Comparison of ENCODE assay signal across 19 cellular contexts in genomic region chr6:12353731-12354130, GRCh38.
DNase-seq lines count a peak whose midpoint lies in the region; ATAC-seq, FAIRE-seq and TF ChIP-seq lines count a peak whose summit lies in the region.
"Had no signal": no experiment of that assay in that cellular context is flagged by ENCODE, and none has a peak within 500 bp of the region (broad histone marks: within the 10 kb centered on the region; RNA-seq: fewer than 3 reads in every experiment).

No MANE protein-coding gene starts in this region.

- H3K9me2 ChIP-seq in hepatocyte (replicated peaks; ENCODE audit: insufficient read depth), result no peaks in the 10 kb centered on the region

- peak; percentile 62 for FAIRE-seq in GM12892 (lab: Jason Lieb, UNC)
- FAIRE-seq: D721Med had no signal

- in situ Hi-C loops in mammary epithelial cell (cut with MboI; ENCODE audit: low sequenced_read_pairs in 2 of 2), result no loop called here

- peak overlapping the region; percentile 93 for H3K27ac ChIP-seq in mammary epithelial cell (ENCODE audit: insufficient read depth, low read depth, low read length)
- peak overlapping the region; percentile 30 for H3K27ac ChIP-seq in hepatocyte
- H3K27ac ChIP-seq: cardiac muscle cell, right atrium auricular region, SK-N-MC had no signal

- H3K36me3 Mint-ChIP-seq in activated T-helper 17 cell treated with anti-CD3 and anti-CD28 coated beads, Interleukin-2, amount 50 U/mL, for 72 hours (ENCODE audit: low read depth), result no peaks in the 10 kb centered on the region
- H3K36me3 Mint-ChIP-seq in activated CD8-positive, alpha-beta T cell treated with anti-CD3 and anti-CD28 coated beads, Interleukin-2, amount 10 ng/mL, durations not matched to agents 7 days and 5 days (ENCODE audit: low read depth), result no peaks in the 10 kb centered on the region
- H3K36me3 Mint-ChIP-seq in activated CD4-positive, alpha-beta T cell treated with anti-CD3 and anti-CD28 coated beads, Interleukin-2, amount 10 ng/mL, durations not matched to agents 7 days and 5 days (ENCODE audit: low read depth), result no peaks in the 10 kb centered on the region

- no peak for DNase-seq in GM12892 (ENCODE audit: insufficient read length)
- DNase-seq in mammary epithelial cell, result no peak
- no peak for DNase-seq in hepatocyte (ENCODE audit: low spot score)
- DNase-seq in renal cortical epithelial cell (ENCODE audit: low read depth), result peak; percentile 72
- no peak for DNase-seq in NCI-H1417 treated with DMSO at 0.1 percent for 48 hours (lab: John Stamatoyannopoulos, UW)
- DNase-seq in activated CD8-positive, alpha-beta T cell treated with anti-CD3 and anti-CD28 coated beads, Interleukin-2, amount 10 ng/mL, durations not matched to agents 7 days and 5 days, result no peak
- DNase-seq in activated CD4-positive, alpha-beta T cell treated with anti-CD3 and anti-CD28 coated beads, Interleukin-2, amount 10 ng/mL, durations not matched to agents 7 days and 5 days, result no peak
- DNase-seq: activated naive CD4-positive, alpha-beta T cell treated with anti-CD3 and anti-CD28 coated beads for 36 hours; NCI-H2029 treated with DMSO at 0.1 percent for 48 hours; NCI-H524 treated with DMSO at 0.1 percent for 48 hours; OCI-M1; stimulated activated CD4-positive, alpha-beta T cell treated with anti-CD3 and anti-CD28 coated beads, Interleukin-2, amount 100 ng/mL, for 24 hours had no signal

- intact Hi-C loops in mammary epithelial cell (cut with micrococcal nuclease), result no loop called here

- no peak for TF ChIP-seq POLR2A in GM12892 (IDR thresholded peaks at IDR 0.05; ENCODE audit: low read depth, low read length)

- H3K9me3 ChIP-seq in mammary epithelial cell (replicated peaks; ENCODE audit: insufficient read depth, low read length) (no peaks in the 10 kb centered on the region), hepatocyte (ENCODE audit: low read depth) (no peaks in the 10 kb centered on the region)

- dilution Hi-C loops in mammary epithelial cell (cut with HindIII; ENCODE audit: low sequenced_read_pairs), result no loop called here

- H3K27me3 ChIP-seq in mammary epithelial cell (ENCODE audit: insufficient read depth, low read length) (no peaks in the 10 kb centered on the region), hepatocyte (no peaks in the 10 kb centered on the region)
- H3K27me3 ChIP-seq: cardiac muscle cell, gastroesophageal sphincter, right atrium auricular region had no signal

- H2AFZ ChIP-seq in mammary epithelial cell (ENCODE audit: low read depth, low read length) (peak overlapping the region; percentile 3), hepatocyte (no peak overlapping the region)

- H3K4me3 ChIP-seq in mammary epithelial cell (replicated peaks in 1 of 3; ENCODE audit: insufficient read depth in 1 of 3, low read depth in 2 of 3, low read length in 3 of 3), result no peak overlapping the region
- H3K4me3 ChIP-seq in hepatocyte, result no peak overlapping the region
- H3K4me3 ChIP-seq: cardiac muscle cell, gastroesophageal sphincter, right atrium auricular region, SK-N-MC had no signal

- BruUV-seq in mammary epithelial cell (replicated peaks; lab: Mats Ljungman, UMichigan), result no TSS peak

- POLR2A ChIA-PET in activated CD8-positive, alpha-beta T cell treated with anti-CD3 and anti-CD28 coated beads, Interleukin-2, amount 10 ng/mL, durations not matched to agents 7 days and 5 days (lab: Charles Lee), result no interaction called here
- POLR2A ChIA-PET in activated CD4-positive, alpha-beta T cell treated with anti-CD3 and anti-CD28 coated beads, Interleukin-2, amount 10 ng/mL, durations not matched to agents 7 days and 5 days (lab: Charles Lee), result no interaction called here

- H3K27ac Mint-ChIP-seq in activated T-helper 17 cell treated with anti-CD3 and anti-CD28 coated beads, Interleukin-2, amount 50 U/mL, for 72 hours, result no peak overlapping the region
- H3K27ac Mint-ChIP-seq in activated CD8-positive, alpha-beta T cell treated with anti-CD3 and anti-CD28 coated beads, Interleukin-2, amount 10 ng/mL, durations not matched to agents 7 days and 5 days, result no peak overlapping the region
- H3K27ac Mint-ChIP-seq in activated CD4-positive, alpha-beta T cell treated with anti-CD3 and anti-CD28 coated beads, Interleukin-2, amount 10 ng/mL, durations not matched to agents 7 days and 5 days, result no peak overlapping the region
- H3K27ac Mint-ChIP-seq: activated naive CD4-positive, alpha-beta T cell treated with anti-CD3 and anti-CD28 coated beads for 36 hours had no signal

- CTCF ChIA-PET in mammary epithelial cell (lab: Charles Lee; ENCODE audit: low non-redundant PET), result no interaction called here
- CTCF ChIA-PET in activated CD8-positive, alpha-beta T cell treated with anti-CD3 and anti-CD28 coated beads, Interleukin-2, amount 10 ng/mL, durations not matched to agents 7 days and 5 days (lab: Charles Lee), result no interaction called here
- CTCF ChIA-PET in activated CD4-positive, alpha-beta T cell treated with anti-CD3 and anti-CD28 coated beads, Interleukin-2, amount 10 ng/mL, durations not matched to agents 7 days and 5 days (lab: Charles Lee), result no interaction called here

- no peaks in the 10 kb centered on the region for H3K36me3 ChIP-seq in mammary epithelial cell (ENCODE audit: insufficient read depth, low read length)
- no peaks in the 10 kb centered on the region for H3K36me3 ChIP-seq in hepatocyte (replicated peaks; ENCODE audit: insufficient read depth, low read depth)
- H3K36me3 ChIP-seq: cardiac muscle cell, gastroesophageal sphincter, right atrium auricular region had no signal

- WGBS in mammary epithelial cell (ENCODE audit: low coverage, missing lambda C conversion rate), result 58% methylated on average over 1 of the region's 3 CpGs
- WGBS in hepatocyte (ENCODE audit: low lambda C conversion rate, missing lambda C conversion rate), result 84% methylated on average over 3 of the region's 3 CpGs

- H3K4me1 Mint-ChIP-seq in activated T-helper 17 cell treated with anti-CD3 and anti-CD28 coated beads, Interleukin-2, amount 50 U/mL, for 72 hours, result no peaks in the 10 kb centered on the region
- no peaks in the 10 kb centered on the region for H3K4me1 Mint-ChIP-seq in activated CD8-positive, alpha-beta T cell treated with anti-CD3 and anti-CD28 coated beads, Interleukin-2, amount 10 ng/mL, durations not matched to agents 7 days and 5 days (ENCODE audit: low read depth)
- no peaks in the 10 kb centered on the region for H3K4me1 Mint-ChIP-seq in activated CD4-positive, alpha-beta T cell treated with anti-CD3 and anti-CD28 coated beads, Interleukin-2, amount 10 ng/mL, durations not matched to agents 7 days and 5 days

- no peak for ATAC-seq in activated T-helper 17 cell treated with anti-CD3 and anti-CD28 coated beads, Interleukin-2, amount 50 U/mL, for 72 hours (replicated peaks)
- ATAC-seq in activated CD8-positive, alpha-beta T cell treated with anti-CD3 and anti-CD28 coated beads, Interleukin-2, amount 10 ng/mL, durations not matched to agents 7 days and 5 days, result no peak

- H3K4me2 ChIP-seq in mammary epithelial cell (ENCODE audit: insufficient read depth, low read depth, low read length) (peak overlapping the region; percentile 1), hepatocyte (no peak overlapping the region)

- H3K27me3 Mint-ChIP-seq in activated T-helper 17 cell treated with anti-CD3 and anti-CD28 coated beads, Interleukin-2, amount 50 U/mL, for 72 hours, result peaks cover 15% of the 10 kb centered on the region
- no peaks in the 10 kb centered on the region for H3K27me3 Mint-ChIP-seq in activated CD8-positive, alpha-beta T cell treated with anti-CD3 and anti-CD28 coated beads, Interleukin-2, amount 10 ng/mL, durations not matched to agents 7 days and 5 days (ENCODE audit: low read depth)
- H3K27me3 Mint-ChIP-seq in activated CD4-positive, alpha-beta T cell treated with anti-CD3 and anti-CD28 coated beads, Interleukin-2, amount 10 ng/mL, durations not matched to agents 7 days and 5 days, result peaks cover 5% of the 10 kb centered on the region

- H3K9ac ChIP-seq in mammary epithelial cell (ENCODE audit: insufficient read depth, low read length), result no peak overlapping the region

- H3K79me2 ChIP-seq in mammary epithelial cell (ENCODE audit: insufficient read depth, low read length) (no peaks in the 10 kb centered on the region), hepatocyte (no peaks in the 10 kb centered on the region)

- no peak overlapping the region for H3K4me3 Mint-ChIP-seq in activated T-helper 17 cell treated with anti-CD3 and anti-CD28 coated beads, Interleukin-2, amount 50 U/mL, for 72 hours
- H3K4me3 Mint-ChIP-seq in activated CD8-positive, alpha-beta T cell treated with anti-CD3 and anti-CD28 coated beads, Interleukin-2, amount 10 ng/mL, durations not matched to agents 7 days and 5 days, result no peak overlapping the region
- no peak overlapping the region for H3K4me3 Mint-ChIP-seq in activated CD4-positive, alpha-beta T cell treated with anti-CD3 and anti-CD28 coated beads, Interleukin-2, amount 10 ng/mL, durations not matched to agents 7 days and 5 days
- H3K4me3 Mint-ChIP-seq: activated naive CD4-positive, alpha-beta T cell treated with anti-CD3 and anti-CD28 coated beads for 36 hours; neural crest cell had no signal

- H4K20me1 ChIP-seq in mammary epithelial cell (ENCODE audit: insufficient read depth, low read length), result no peaks in the 10 kb centered on the region
- H4K20me1 ChIP-seq in hepatocyte (ENCODE audit: insufficient read depth, poor library complexity, severe bottlenecking), result no peaks in the 10 kb centered on the region

- peaks cover 18% of the 10 kb centered on the region for H3K9me3 Mint-ChIP-seq in activated T-helper 17 cell treated with anti-CD3 and anti-CD28 coated beads, Interleukin-2, amount 50 U/mL, for 72 hours
- H3K9me3 Mint-ChIP-seq in activated CD8-positive, alpha-beta T cell treated with anti-CD3 and anti-CD28 coated beads, Interleukin-2, amount 10 ng/mL, durations not matched to agents 7 days and 5 days (ENCODE audit: insufficient read depth), result no peaks in the 10 kb centered on the region
- peaks cover 7% of the 10 kb centered on the region for H3K9me3 Mint-ChIP-seq in activated CD4-positive, alpha-beta T cell treated with anti-CD3 and anti-CD28 coated beads, Interleukin-2, amount 10 ng/mL, durations not matched to agents 7 days and 5 days

- no peak for TF ChIP-seq CTCF in mammary epithelial cell (conservative IDR thresholded peaks at IDR 0.05 in 1 of 2, IDR thresholded peaks at IDR 0.05 in 1 of 2; ENCODE audit: extremely low read depth in 1 of 2, insufficient read depth in 1 of 2, low read depth in 1 of 2, low read length in 2 of 2)
- TF ChIP-seq CTCF in hepatocyte (IDR thresholded peaks at IDR 0.05; ENCODE audit: poor library complexity), result no peak

- peaks cover 36% of the 10 kb centered on the region for H3K4me1 ChIP-seq in mammary epithelial cell (ENCODE audit: insufficient read depth, low read length)
- H3K4me1 ChIP-seq in hepatocyte (ENCODE audit: insufficient read depth), result peaks cover 39% of the 10 kb centered on the region
- H3K4me1 ChIP-seq: gastroesophageal sphincter, right atrium auricular region had no signal
